2 cellular contexts compared by ENCODE assay signal in genomic region chr7:71829499-71829898, GRCh38.
TF ChIP-seq lines count a peak whose summit lies in the region.

No MANE protein-coding gene starts in this region.

TF ChIP-seq in GM23338, 12 proteins besides CTCF, POLR2A, EP300 and RAD21 (continued from another document):
- TF ChIP-seq STAT1 (IDR thresholded peaks at IDR 0.05; ENCODE audit: unreplicated experiment) (no peak), CREB1 (CRISPR knock-in tag; IDR thresholded peaks at IDR 0.05; ENCODE audit: low read depth) (no peak), POLR2AphosphoS5 (IDR thresholded peaks at IDR 0.05; ENCODE audit: low read depth) (no peak), NANOG (IDR thresholded peaks at IDR 0.05; ENCODE audit: borderline replicate concordance) (no peak), ZNF462 (CRISPR knock-in tag; IDR thresholded peaks at IDR 0.05) (no peak), ZNF331 (CRISPR knock-in tag; IDR thresholded peaks at IDR 0.05; ENCODE audit: low read depth) (no peak)
TF ChIP-seq in GM23338: peak in this region for 0.

TF ChIP-seq in WTC11, 78 proteins besides CTCF, POLR2A, EP300 and RAD21 (continued from another document):
- TF ChIP-seq NR3C1 (CRISPR knock-in tag; conservative IDR thresholded peaks at IDR 0.05; ENCODE audit: low read depth) (no peak), RORB (CRISPR knock-in tag; IDR thresholded peaks at IDR 0.05) (no peak), ETV6 (CRISPR knock-in tag; IDR thresholded peaks at IDR 0.05) (no peak), ATF2 (CRISPR knock-in tag; IDR thresholded peaks at IDR 0.05; ENCODE audit: borderline replicate concordance, low read depth) (no peak), MYBL2 (CRISPR knock-in tag; IDR thresholded peaks at IDR 0.05) (no peak), ZBTB43 (CRISPR knock-in tag; IDR thresholded peaks at IDR 0.05) (no peak), HMGXB4 (CRISPR knock-in tag; IDR thresholded peaks at IDR 0.05) (no peak), PRDM15 (CRISPR knock-in tag; IDR thresholded peaks at IDR 0.05) (no peak), STAT6 (CRISPR knock-in tag; conservative IDR thresholded peaks at IDR 0.05; ENCODE audit: low read depth) (no peak), USF1 (CRISPR knock-in tag; IDR thresholded peaks at IDR 0.05) (no peak)
